ENCODE assay signal across 22 cellular contexts in genomic region chr17:19770985-19771710, GRCh38. TPM values are rescaled to one million over a fixed set of nuclear protein-coding genes. Genes with fewer than 3 reads are reported as not detected.
DNase-seq lines count a peak whose midpoint lies in the region; ATAC-seq lines count a peak whose summit lies in the region.
"Had no signal": no experiment of that assay in that cellular context is flagged by ENCODE, and none has a peak within 500 bp of the region (broad histone marks: within the 10 kb centered on the region; RNA-seq: fewer than 3 reads in every experiment).

No MANE protein-coding gene starts in this region.

- no peak overlapping the region for H2BK12ac ChIP-seq in neuronal stem cell (ENCODE audit: low read length)

- no peak overlapping the region for H2BK120ac ChIP-seq in neuronal stem cell (ENCODE audit: low read depth, low read length)

- H4K8ac ChIP-seq in neuronal stem cell (ENCODE audit: low read depth, low read length) = no peak overlapping the region

- H3K4me3 Mint-ChIP-seq in T-helper 1 cell treated with Interleukin-12 subunit alpha and Interleukin-12 subunit beta and Interleukin-4 antibody, amounts not matched to agents 30 μg/mL and 1 μg/mL, for 36 hours = peak overlapping the region; percentile 24
- peak overlapping the region; percentile 16 to 59 for H3K4me3 Mint-ChIP-seq in stimulated activated naive CD8-positive, alpha-beta T cell treated with anti-CD3 and anti-CD28 coated beads, Interleukin-15, amount 100 ng/mL, for 72 hours
- H3K4me3 Mint-ChIP-seq: stimulated activated memory B cell treated with anti-CD40 and anti-IgM and Interleukin-4, amounts not matched to agents 10 μg/mL and 1 μg/mL and 100 μg/mL, for 72 hours had no signal

- no peaks in the 10 kb centered on the region for H3K9me3 ChIP-seq in neuronal stem cell (replicated peaks in 1 of 2; ENCODE audit: control insufficient read depth in 2 of 2, insufficient read depth in 1 of 2, low read depth in 1 of 2, low read length in 2 of 2)
- H3K9me3 ChIP-seq: tibial nerve had no signal

- H3K27me3 Mint-ChIP-seq in T-helper 1 cell treated with Interleukin-12 subunit alpha and Interleukin-12 subunit beta and Interleukin-4 antibody, amounts not matched to agents 30 μg/mL and 1 μg/mL, for 36 hours (ENCODE audit: low read depth) = no peaks in the 10 kb centered on the region
- no peaks in the 10 kb centered on the region for H3K27me3 Mint-ChIP-seq in stimulated activated naive CD8-positive, alpha-beta T cell treated with anti-CD3 and anti-CD28 coated beads, Interleukin-15, amount 100 ng/mL, for 72 hours
- H3K27me3 Mint-ChIP-seq: stimulated activated memory B cell treated with anti-CD40 and anti-IgM and Interleukin-4, amounts not matched to agents 10 μg/mL and 1 μg/mL and 100 μg/mL, for 72 hours had no signal

- no peak overlapping the region for H3K4ac ChIP-seq in neuronal stem cell (ENCODE audit: low read length)

- H3K36me3 ChIP-seq in neuronal stem cell (replicated peaks in 1 of 2; ENCODE audit: control insufficient read depth in 2 of 2, insufficient read depth in 2 of 2, low read length in 2 of 2) = peaks cover 0 to 10% of the 10 kb centered on the region in 2 donors

- H3K14ac ChIP-seq in neuronal stem cell (ENCODE audit: low read length) = no peak overlapping the region

- no peak overlapping the region for H3K4me3 ChIP-seq in neuronal stem cell (ENCODE audit: low read length in 2 of 2)
- H3K4me3 ChIP-seq: cardiac muscle cell, dorsolateral prefrontal cortex, hepatocyte, tibial nerve had no signal

- peaks cover 38% of the 10 kb centered on the region for H3K4me1 Mint-ChIP-seq in T-helper 1 cell treated with Interleukin-12 subunit alpha and Interleukin-12 subunit beta and Interleukin-4 antibody, amounts not matched to agents 30 μg/mL and 1 μg/mL, for 36 hours (ENCODE audit: low read depth)
- peaks cover 64% of the 10 kb centered on the region for H3K4me1 Mint-ChIP-seq in stimulated activated naive CD8-positive, alpha-beta T cell treated with anti-CD3 and anti-CD28 coated beads, Interleukin-15, amount 100 ng/mL, for 72 hours

- no peak overlapping the region for H2AK5ac ChIP-seq in neuronal stem cell (ENCODE audit: low read depth, low read length)

- H3K23ac ChIP-seq in neuronal stem cell (ENCODE audit: low read depth, low read length, poor library complexity) = no peak overlapping the region

- no peak overlapping the region for H2BK15ac ChIP-seq in neuronal stem cell (ENCODE audit: low read length)

- H3K9me3 Mint-ChIP-seq in T-helper 1 cell treated with Interleukin-12 subunit alpha and Interleukin-12 subunit beta and Interleukin-4 antibody, amounts not matched to agents 30 μg/mL and 1 μg/mL, for 36 hours = no peaks in the 10 kb centered on the region
- H3K9me3 Mint-ChIP-seq in stimulated activated naive CD8-positive, alpha-beta T cell treated with anti-CD3 and anti-CD28 coated beads, Interleukin-15, amount 100 ng/mL, for 72 hours = no peaks in the 10 kb centered on the region
- H3K9me3 Mint-ChIP-seq: stimulated activated memory B cell treated with anti-CD40 and anti-IgM and Interleukin-4, amounts not matched to agents 10 μg/mL and 1 μg/mL and 100 μg/mL, for 72 hours had no signal

- no CpG with 5 or more reads among the region's 6 CpGs for WGBS in neuronal stem cell (ENCODE audit: extremely low coverage in 2 of 2, insufficient read length in 2 of 2, insufficient replicate concordance in 1 of 2), 2 donors

- H2BK5ac ChIP-seq in neuronal stem cell (ENCODE audit: low read length) = no peak overlapping the region

- peak overlapping the region; percentile 2 for H3K27ac Mint-ChIP-seq in T-helper 1 cell treated with Interleukin-12 subunit alpha and Interleukin-12 subunit beta and Interleukin-4 antibody, amounts not matched to agents 30 μg/mL and 1 μg/mL, for 36 hours
- H3K27ac Mint-ChIP-seq in stimulated activated naive CD8-positive, alpha-beta T cell treated with anti-CD3 and anti-CD28 coated beads, Interleukin-15, amount 100 ng/mL, for 72 hours = no peak overlapping the region
- H3K27ac Mint-ChIP-seq: stimulated activated memory B cell treated with anti-CD40 and anti-IgM and Interleukin-4, amounts not matched to agents 10 μg/mL and 1 μg/mL and 100 μg/mL, for 72 hours had no signal

- no peak overlapping the region for H3K18ac ChIP-seq in neuronal stem cell (ENCODE audit: low read length)

- no peaks in the 10 kb centered on the region for H3K4me1 ChIP-seq in neuronal stem cell (ENCODE audit: control insufficient read depth in 2 of 2, insufficient read depth in 1 of 2, low read depth in 1 of 2, low read length in 2 of 2)

- H4K91ac ChIP-seq in neuronal stem cell (ENCODE audit: low read depth, low read length, poor library complexity) = peak overlapping the region; percentile 14

- peaks cover 7% of the 10 kb centered on the region for H3K36me3 Mint-ChIP-seq in T-helper 1 cell treated with Interleukin-12 subunit alpha and Interleukin-12 subunit beta and Interleukin-4 antibody, amounts not matched to agents 30 μg/mL and 1 μg/mL, for 36 hours (ENCODE audit: low read depth)
- H3K36me3 Mint-ChIP-seq: stimulated activated memory B cell treated with anti-CD40 and anti-IgM and Interleukin-4, amounts not matched to agents 10 μg/mL and 1 μg/mL and 100 μg/mL, for 72 hours had no signal

- H3K9ac ChIP-seq in neuronal stem cell (ENCODE audit: low read depth, low read length, poor library complexity) = no peak overlapping the region

- no peak overlapping the region for H2AFZ ChIP-seq in neuronal stem cell (ENCODE audit: low read length)
- H2AFZ ChIP-seq: hepatocyte had no signal

- H3K4me2 ChIP-seq in neuronal stem cell (ENCODE audit: insufficient read depth, low read length, poor library complexity, severe bottlenecking) = no peak overlapping the region
- H3K4me2 ChIP-seq: hepatocyte had no signal

- no peak overlapping the region for H3K27ac ChIP-seq in neuronal stem cell (replicated peaks; ENCODE audit: low read length)
- H3K27ac ChIP-seq: 22Rv1, cardiac muscle cell had no signal

- ATAC-seq in stimulated activated naive CD8-positive, alpha-beta T cell treated with anti-CD3 and anti-CD28 coated beads, Interleukin-15, amount 100 ng/mL, for 72 hours = no peak
- ATAC-seq in stimulated activated naive CD8-positive, alpha-beta T cell treated with anti-CD3 and anti-CD28 coated beads, Interleukin-15, Interleukin-2, amounts not matched to agents 100 U/mL and 50 U/mL, for 24 hours = no peak
- ATAC-seq in GM19324 (IDR thresholded peaks at IDR 0.05; ENCODE audit: low FRiP score, unreplicated experiment) (no peak), GM21390 (IDR thresholded peaks at IDR 0.05; ENCODE audit: unreplicated experiment) (no peak)
- ATAC-seq: left ventricle myocardium superior; stimulated activated memory B cell treated with anti-CD40 and anti-IgM and Interleukin-4, amounts not matched to agents 10 μg/mL and 1 μg/mL and 100 μg/mL, for 72 hours had no signal

- H3K79me1 ChIP-seq in neuronal stem cell (ENCODE audit: low read depth, low read length) = no peaks in the 10 kb centered on the region

- DNase-seq in T-helper 1 cell = no peak
- DNase-seq in stimulated activated naive CD8-positive, alpha-beta T cell treated with anti-CD3 and anti-CD28 coated beads, Interleukin-15, amount 100 ng/mL, for 72 hours = no peak
- no peak for DNase-seq in stimulated activated naive CD8-positive, alpha-beta T cell treated with anti-CD3 and anti-CD28 coated beads, Interleukin-15, Interleukin-2, amounts not matched to agents 100 U/mL and 50 U/mL, for 24 hours
- DNase-seq in neuronal stem cell (ENCODE audit: low spot score) = no peak
- no peak for DNase-seq in stimulated activated CD4-positive, alpha-beta T cell treated with anti-CD3 and anti-CD28 coated beads, Interleukin-4, amount 100 ng/mL, for 4 hours
- DNase-seq: amniotic stem cell, COR-L47, DMS79 treated with DMSO at 0.1 percent for 48 hours, dorsolateral prefrontal cortex, KBM-7, left ventricle myocardium superior, midbrain, NCI-H524 treated with DMSO at 0.1 percent for 48 hours had no signal

- H3K27me3 ChIP-seq in neuronal stem cell (ENCODE audit: control insufficient read depth in 3 of 3, insufficient read depth in 3 of 3, low read depth in 1 of 3, low read length in 3 of 3) = no peaks in the 10 kb centered on the region
- H3K27me3 ChIP-seq: cardiac muscle cell, dorsolateral prefrontal cortex, hepatocyte, tibial nerve had no signal

RNA-seq across cellular contexts. Expression of gene ALDH3A1, which starts 23.1 kb away (rescaled TPM):
- 0.17 TPM for polyA plus RNA-seq in neuronal stem cell (2013, experiment 1 of 2)
- 0.40 TPM for polyA plus RNA-seq in neuronal stem cell (2013, experiment 2 of 2)
- polyA plus RNA-seq: cardiac muscle cell had no signal

RNA-seq across cellular contexts. Expression of gene SLC47A2, which starts 54.8 kb away (rescaled TPM):
- 0.14 TPM for polyA plus RNA-seq in neuronal stem cell (2013, experiment 1 of 2)
- 0.12 TPM for polyA plus RNA-seq in neuronal stem cell (2013, experiment 2 of 2)
- polyA plus RNA-seq: hepatocyte, neural cell had no signal
